In genomic region chr12:67910360-67911292, GRCh38 we compare ENCODE assay signal across 13 cellular contexts.
A peak's percentile ranks its signal among the peaks of the same experiment; 100 is the strongest.
DNase-seq lines count a peak whose midpoint lies in the region; ATAC-seq and TF ChIP-seq lines count a peak whose summit lies in the region.
"Had no signal": no experiment of that assay in that cellular context is flagged by ENCODE, and none has a peak within 500 bp of the region (broad histone marks: within the 10 kb centered on the region; RNA-seq: fewer than 3 reads in every experiment).

No MANE protein-coding gene starts in this region.

- peak; percentile 84 to 89 for ATAC-seq in gastrocnemius medialis
- ATAC-seq: stimulated activated naive CD8-positive, alpha-beta T cell treated with anti-CD3 and anti-CD28 coated beads, Interleukin-15, amount 100 ng/mL, for 72 hours had no signal

- H3K4me3 ChIP-seq in GM23248 (no peak overlapping the region), fibroblast of the aortic adventitia (ENCODE audit: low read depth, low read length) (no peak overlapping the region), gastrocnemius medialis (peak overlapping the region; percentile 19 to 40 (median 34))

- peak overlapping the region; percentile 55 for H3K4me2 ChIP-seq in GM23248 (ENCODE audit: unreplicated experiment)

- TF ChIP-seq CTCF in RWPE1 (conservative IDR thresholded peaks at IDR 0.05; ENCODE audit: low read depth) (no peak), fibroblast of the aortic adventitia (IDR thresholded peaks at IDR 0.05; ENCODE audit: insufficient read depth, low read length) (no peak), gastrocnemius medialis (IDR thresholded peaks at IDR 0.05 in 4 of 5, conservative IDR thresholded peaks at IDR 0.05 in 1 of 5) (no peak)

- H3K27ac ChIP-seq in GM23248 (peak overlapping the region; percentile 94), RWPE1 (peak overlapping the region; percentile 67; the same call in 1 of the 2 replicates), gastrocnemius medialis (peak overlapping the region; percentile 67 to 80 (median 72))
- H3K27ac ChIP-seq: VCaP had no signal

- no peaks in the 10 kb centered on the region for H3K79me2 ChIP-seq in GM23248 (ENCODE audit: insufficient read depth)

- H3K9me3 ChIP-seq in GM23248 (ENCODE audit: low read depth) (no peaks in the 10 kb centered on the region), gastrocnemius medialis (no peaks in the 10 kb centered on the region)

- H3F3A ChIP-seq in GM23248 (ENCODE audit: insufficient read depth) = peaks cover 34% of the 10 kb centered on the region

- POLR2A ChIA-PET in RWPE1 (lab: Yijun Ruan, JAX; ENCODE audit: low non-redundant PET) = no interaction called here

- in situ Hi-C loops in GM23248 (cut with MboI) = no loop called here
- in situ Hi-C loops in gastrocnemius medialis (cut with MboI; ENCODE audit: low sequenced_read_pairs in 4 of 4) = no loop called here

- intact Hi-C loops in gastrocnemius medialis (cut with DNase I; ENCODE audit: low total_unique reads) = no loop called here

- H2AFZ ChIP-seq in GM23248 = peak overlapping the region; percentile 28

- CTCF ChIA-PET in RWPE1 (lab: Yijun Ruan, JAX) = interaction anchor here (0.6 kb wide), 1 partner anchor 19 kb away, joined by 6 read pairs; no protein-coding TSS in a partner anchor

- H3K27me3 ChIP-seq in GM23248 (replicated peaks; ENCODE audit: insufficient read depth) = no peaks in the 10 kb centered on the region
- no peaks in the 10 kb centered on the region for H3K27me3 ChIP-seq in gastrocnemius medialis

- WGBS in GM23248 (ENCODE audit: low coverage in 1 of 2, low lambda C conversion rate in 2 of 2, missing lambda C conversion rate in 2 of 2), 2 experiments = 28 to 31% methylated on average over 14 of the region's 14 CpGs

- H3K9me2 ChIP-seq in GM23248 (ENCODE audit: insufficient read depth) = no peaks in the 10 kb centered on the region

- H3K4me1 ChIP-seq in GM23248 (ENCODE audit: insufficient read depth) (peaks cover 31% of the 10 kb centered on the region), gastrocnemius medialis (peaks cover 17 to 18% of the 10 kb centered on the region in 2 donors)

- DNase-seq in GM23248 (peak; percentile 95), RWPE1 (ENCODE audit: low spot score) (peak; percentile 78), fibroblast of the aortic adventitia (ENCODE audit: low read depth) (peak; percentile 91), gastrocnemius medialis (peak; percentile 27 to 31), iPS-NIHi11 (ENCODE audit: low spot score) (no peak), amygdala (lab: John Stamatoyannopoulos, UW) (no peak), DMS 273 (lab: John Stamatoyannopoulos, UW; ENCODE audit: unreplicated experiment) (no peak), NCI-H2171 treated with DMSO at 0.1 percent for 48 hours (lab: John Stamatoyannopoulos, UW) (no peak)
- DNase-seq: activated effector memory CD4-positive, alpha-beta T cell treated with anti-CD3 and anti-CD28 coated beads, Interleukin-2, amount 50 U/mL, for 16 hours; GF-D8; NCI-H526; stimulated activated naive CD8-positive, alpha-beta T cell treated with anti-CD3 and anti-CD28 coated beads, Interleukin-15, amount 100 ng/mL, for 72 hours had no signal

- H4K20me1 ChIP-seq in GM23248 (ENCODE audit: insufficient read depth) = no peaks in the 10 kb centered on the region

- TF ChIP-seq POLR2A in gastrocnemius medialis (IDR thresholded peaks at IDR 0.05) = no peak

- no peaks in the 10 kb centered on the region for H3K36me3 ChIP-seq in GM23248 (ENCODE audit: low read depth)
- no peaks in the 10 kb centered on the region for H3K36me3 ChIP-seq in gastrocnemius medialis

- H3K9ac ChIP-seq in GM23248 = peak overlapping the region; percentile 64

Comparison
In these comparisons a context has a peak if more than half of its experiments do, and no peak if none do; other contexts are left out.
1. DNase-seq: peak in GM23248 (single experiment), RWPE1 (single experiment), fibroblast of the aortic adventitia (single experiment) and gastrocnemius medialis (2 of 2); none in iPS-NIHi11 (single experiment), amygdala (0 of 56), DMS 273 (single experiment) and NCI-H2171 treated with DMSO at 0.1 percent for 48 hours (single experiment).
2. H3K4me3 ChIP-seq: peak in gastrocnemius medialis (4 of 4); none in GM23248 (single experiment) and fibroblast of the aortic adventitia (single experiment).
3. Peak in every context shown above with its lines, with median percentiles within 50 percentile points of each other: H3K27ac ChIP-seq.